Comparison of ENCODE assay signal across 9 cellular contexts in the genomic region with DNA sequence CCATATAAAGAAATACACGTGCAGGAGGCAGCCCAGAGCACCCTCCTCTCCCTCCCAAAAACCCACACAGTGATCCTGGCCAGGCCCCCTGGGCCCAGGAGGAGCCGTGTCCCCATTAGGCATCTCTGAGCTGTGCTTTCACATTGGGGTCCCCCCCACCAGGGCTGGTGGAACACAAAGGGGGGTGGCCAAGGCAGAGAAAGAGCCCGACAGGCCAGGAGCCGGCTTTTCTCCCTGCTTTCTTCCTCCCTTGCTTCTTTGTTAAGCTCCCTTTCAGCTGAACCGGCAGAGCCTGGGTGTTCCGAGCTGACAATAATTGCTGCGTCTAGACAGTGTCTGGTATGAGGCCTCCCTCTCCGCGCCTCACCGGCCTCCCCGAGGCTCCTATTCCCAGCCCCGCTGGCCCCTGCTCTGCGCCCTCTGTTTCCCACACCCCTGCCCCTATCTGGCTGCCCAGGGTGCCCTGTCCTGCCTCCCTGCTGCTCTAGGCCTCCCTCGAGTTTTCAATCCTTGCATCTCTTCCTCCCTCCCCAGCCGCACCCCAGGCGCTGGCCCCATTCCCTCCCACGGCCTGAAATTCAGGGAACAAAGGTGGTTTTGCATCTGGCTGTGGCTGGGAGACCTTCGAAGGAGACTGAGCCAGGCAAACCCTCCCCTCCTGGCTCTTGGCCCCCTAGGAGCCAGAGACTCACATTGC.
DNase-seq lines count a peak whose midpoint lies in the region; ATAC-seq and TF ChIP-seq lines count a peak whose summit lies in the region.
"Had no signal": no experiment of that assay in that cellular context is flagged by ENCODE, and none has a peak within 500 bp of the region (broad histone marks: within the 10 kb centered on the region; RNA-seq: fewer than 3 reads in every experiment).

No MANE protein-coding gene starts in this region.

- H3K4me3 ChIP-seq in HUES48 (ENCODE audit: low read depth, low read length), result no peak overlapping the region
- H3K4me3 ChIP-seq in body of pancreas, result no peak overlapping the region
- no peak overlapping the region for H3K4me3 ChIP-seq in subcutaneous abdominal adipose tissue (ENCODE audit: low read depth in 1 of 5, low read length in 5 of 5)

- peak overlapping the region; percentile 88 for H3K27ac ChIP-seq in HUES48 (ENCODE audit: low read depth, low read length)
- H3K27ac ChIP-seq in body of pancreas, result peak overlapping the region in 3 of 4 donors; percentile 25 to 49 (median 48)
- H3K27ac ChIP-seq in subcutaneous abdominal adipose tissue (ENCODE audit: low read depth, low read length), result peak overlapping the region; percentile 55

- H3K4me1 ChIP-seq in HUES48 (ENCODE audit: control insufficient read depth, insufficient read depth, low read length), result peaks cover 25% of the 10 kb centered on the region
- peaks cover 43% of the 10 kb centered on the region for H3K4me1 ChIP-seq in body of pancreas
- H3K4me1 ChIP-seq in subcutaneous abdominal adipose tissue (ENCODE audit: control insufficient read depth in 5 of 5, insufficient read depth in 5 of 5, low read length in 5 of 5), result peaks cover 4 to 68% (median 55%) of the 10 kb centered on the region in 5 donors

- DNase-seq in body of pancreas, result peak in 1 of 4 donors; percentile 16
- peak; percentile 82 for DNase-seq in left kidney (ENCODE audit: low read depth, low spot score)
- DNase-seq in activated CD4-positive, alpha-beta T cell treated with anti-CD3 and anti-CD28 coated beads, Interleukin-2, amount 50 U/mL, for 48 hours, result no peak
- no peak for DNase-seq in activated T-cell treated with anti-CD3 and anti-CD28 coated beads for 4 hours
- no peak for DNase-seq in CD1c-positive myeloid dendritic cell (ENCODE audit: extremely low spot score)
- DNase-seq: NCI-H510A had no signal

- H3K36me3 ChIP-seq in HUES48 (ENCODE audit: control insufficient read depth, insufficient read depth, low read length) (no peaks in the 10 kb centered on the region), body of pancreas (replicated peaks in 1 of 2; ENCODE audit: insufficient read depth in 1 of 2, low read depth in 2 of 2) (peaks cover 0 to 3% of the 10 kb centered on the region in 2 donors), subcutaneous abdominal adipose tissue (ENCODE audit: control insufficient read depth in 5 of 5, insufficient read depth in 5 of 5, low read length in 5 of 5) (peaks cover 0 to 27% (median 10%) of the 10 kb centered on the region in 5 donors)

- ATAC-seq in body of pancreas (no peak), GM18520 (IDR thresholded peaks at IDR 0.05; ENCODE audit: unreplicated experiment) (no peak)

- intact Hi-C loops in body of pancreas (cut with DNase I), result loop anchor here (10.0 kb wide), 3 partner anchors 64 to 326 kb away; a partner anchor contains a TSS

- TF ChIP-seq POLR2A in body of pancreas (IDR thresholded peaks at IDR 0.05), result no peak

- 74 to 80% methylated on average over 17 to 18 of the region's 18 CpGs for WGBS in body of pancreas, 2 donors

- H3K9ac ChIP-seq in HUES48 (ENCODE audit: low read depth, low read length) (no peak overlapping the region; the same call in 1 of the 2 replicates), subcutaneous abdominal adipose tissue (ENCODE audit: low read length in 5 of 5) (peak overlapping the region in 2 of 5 donors; percentile 13 to 46)

- no peak for TF ChIP-seq CTCF in body of pancreas (IDR thresholded peaks at IDR 0.05)

- H3K27me3 ChIP-seq in HUES48 (ENCODE audit: control insufficient read depth, insufficient read depth, low read length) (peaks cover 9% of the 10 kb centered on the region), body of pancreas (no peaks in the 10 kb centered on the region), subcutaneous abdominal adipose tissue (ENCODE audit: control insufficient read depth in 5 of 5, insufficient read depth in 4 of 5, low read length in 5 of 5) (no peaks in the 10 kb centered on the region)

- no peaks in the 10 kb centered on the region for H3K9me3 ChIP-seq in HUES48 (ENCODE audit: control insufficient read depth, insufficient read depth, low read length)
- H3K9me3 ChIP-seq in body of pancreas, result no peaks in the 10 kb centered on the region
- H3K9me3 ChIP-seq in subcutaneous abdominal adipose tissue (ENCODE audit: control insufficient read depth in 5 of 5, low read length in 5 of 5), result no peaks in the 10 kb centered on the region
